Comparison of ENCODE assay signal across 1 cellular context in the genomic region with DNA sequence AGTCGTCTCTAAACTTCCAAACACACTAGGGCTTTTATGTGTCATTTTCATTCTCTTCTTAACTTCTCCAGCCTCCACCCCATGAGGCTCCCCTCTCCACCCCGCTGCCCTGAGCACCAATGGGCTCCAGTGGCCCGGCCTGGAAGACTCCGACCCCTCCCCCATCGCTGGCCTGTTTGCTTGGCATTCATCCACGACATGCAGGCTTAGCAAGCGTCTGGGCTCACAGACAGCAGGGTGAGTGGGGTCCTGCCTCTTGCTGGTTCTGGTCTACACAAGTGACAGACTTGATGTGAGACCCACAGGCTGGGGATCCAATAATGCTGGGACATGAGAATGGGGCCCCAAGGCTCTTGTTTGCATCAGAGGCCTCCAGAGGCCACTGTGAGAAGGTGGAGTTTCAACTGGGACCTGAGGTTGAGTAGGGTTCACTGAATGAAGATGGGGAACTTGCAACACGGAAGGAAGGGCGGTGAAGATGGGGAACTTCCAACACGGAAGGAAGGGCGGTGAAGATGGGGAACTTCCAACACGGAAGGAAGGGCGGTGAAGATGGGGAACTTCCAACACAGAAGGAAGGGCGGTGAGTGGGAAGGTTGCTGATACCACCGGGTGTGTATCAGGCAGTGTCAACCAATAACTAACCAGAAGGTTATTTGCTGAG.
TF ChIP-seq lines count a peak whose summit lies in the region.

No MANE protein-coding gene starts in this region.

TF ChIP-seq in H1, 55 proteins besides CTCF, POLR2A, EP300 and RAD21:
- no peak for TF ChIP-seq BACH1 (IDR thresholded peaks at IDR 0.05; ENCODE audit: low read length)
- no peak for TF ChIP-seq RBBP5 (IDR thresholded peaks at IDR 0.05; ENCODE audit: borderline replicate concordance, low read depth, low read length)
- no peak for TF ChIP-seq SRF (IDR thresholded peaks at IDR 0.05; ENCODE audit: low read depth, low read length)
- TF ChIP-seq TEAD4 (IDR thresholded peaks at IDR 0.05; ENCODE audit: low read depth, low read length) = no peak
- no peak for TF ChIP-seq HDAC2 (IDR thresholded peaks at IDR 0.05; ENCODE audit: borderline replicate concordance in 1 of 2, low read depth in 2 of 2, low read length in 2 of 2)
- TF ChIP-seq SP4 (IDR thresholded peaks at IDR 0.05; ENCODE audit: low read length) = no peak
- no peak for TF ChIP-seq YY1 (IDR thresholded peaks at IDR 0.05; ENCODE audit: low read depth, low read length)
- TF ChIP-seq ASH2L (IDR thresholded peaks at IDR 0.05; ENCODE audit: low read length) = no peak
- TF ChIP-seq FOSL1 (IDR thresholded peaks at IDR 0.05; ENCODE audit: insufficient read depth, low read depth, low read length) = no peak
